Comparison of ENCODE assay signal across 7 cellular contexts in genomic region chr5:159156839-159157238, GRCh38. TPM values are rescaled to one million over a fixed set of nuclear protein-coding genes. Genes with fewer than 3 reads are reported as not detected.
DNase-seq lines count a peak whose midpoint lies in the region; ATAC-seq and TF ChIP-seq lines count a peak whose summit lies in the region.

No MANE protein-coding gene starts in this region.

- H3K9me3 ChIP-seq in Peyer's patch (no peaks in the 10 kb centered on the region), thoracic aorta (no peaks in the 10 kb centered on the region)

- H3K4me1 ChIP-seq in Peyer's patch, result no peaks in the 10 kb centered on the region
- H3K4me1 ChIP-seq in thoracic aorta (ENCODE audit: control insufficient read depth in 1 of 2, low read depth in 2 of 2), result no peaks in the 10 kb centered on the region

- H3K4me3 ChIP-seq in Peyer's patch (no peak overlapping the region), thoracic aorta (no peak overlapping the region)

- DNase-seq in DMS53 treated with DMSO at 0.1 percent for 48 hours (lab: John Stamatoyannopoulos, UW; ENCODE audit: unreplicated experiment) (peak; percentile 78), KG1 (lab: John Stamatoyannopoulos, UW) (peak; percentile 11), Peyer's patch (peak in 1 of 3 donors; percentile 59), kidney tubule cell (ENCODE audit: low spot score) (peak; percentile 76), thoracic aorta (ENCODE audit: low spot score) (no peak)
- peak; percentile 69 for DNase-seq in central memory CD4-positive, alpha-beta T cell

- H3K36me3 ChIP-seq in Peyer's patch (peaks cover 0 to 32% (median 0%) of the 10 kb centered on the region in 3 donors), thoracic aorta (peaks cover 10% of the 10 kb centered on the region)

- ATAC-seq in GM19438 (IDR thresholded peaks at IDR 0.05; ENCODE audit: low read depth, unreplicated experiment) (peak; percentile 76), thoracic aorta (ENCODE audit: insufficient number of reproducible peaks, low FRiP score, low read depth) (no peak)

- no peak for TF ChIP-seq POLR2A in Peyer's patch (IDR thresholded peaks at IDR 0.05)

- H3K27ac ChIP-seq in Peyer's patch (no peak overlapping the region), thoracic aorta (no peak overlapping the region)

- H3K27me3 ChIP-seq in Peyer's patch, result no peaks in the 10 kb centered on the region
- no peaks in the 10 kb centered on the region for H3K27me3 ChIP-seq in thoracic aorta (replicated peaks; ENCODE audit: insufficient read depth)

- TF ChIP-seq CTCF in Peyer's patch (IDR thresholded peaks at IDR 0.05) (peak; percentile 76 to 90 (median 88)), thoracic aorta (IDR thresholded peaks at IDR 0.05) (peak; percentile 82)

RNA-seq across cellular contexts. Expression of gene RNF145, which starts 52.5 kb away (rescaled TPM):
- 10 to 100 TPM; 12.1 to 85.8 (median 23.6) TPM for total RNA-seq in Peyer's patch
- 10 to 100 TPM; 38.3 to 46.1 TPM for total RNA-seq in thoracic aorta

RNA-seq across cellular contexts. Expression of gene EBF1, which starts 57.1 kb away (rescaled TPM):
- 10 to 100 TPM in 2 of 4 donors, 1 to 10 TPM in 2; 2.8 to 84.2 (median 9.8) TPM for total RNA-seq in Peyer's patch
- total RNA-seq in thoracic aorta, result 10 to 100 TPM; 52.1 to 54.4 TPM
